Comparison of ENCODE assay signal across 12 cellular contexts in genomic region chr15:85477730-85478129, GRCh38.
DNase-seq lines count a peak whose midpoint lies in the region; ATAC-seq, FAIRE-seq and TF ChIP-seq lines count a peak whose summit lies in the region.
"Had no signal": no experiment of that assay in that cellular context is flagged by ENCODE, and none has a peak within 500 bp of the region (broad histone marks: within the 10 kb centered on the region; RNA-seq: fewer than 3 reads in every experiment).

No MANE protein-coding gene starts in this region.

- H3K27ac Mint-ChIP-seq in H9: peak overlapping the region in 2 of 3 experiments; percentile 21 to 58; a peak in 2 of 7 replicates
- peak overlapping the region; percentile 53 for H3K27ac Mint-ChIP-seq in activated naive CD8-positive, alpha-beta T cell treated with anti-CD3 and anti-CD28 coated beads, Interleukin-2, amount 50 U/mL, for 24 hours

- in situ Hi-C loops in ACHN (cut with HindIII; ENCODE audit: low pct_ligation_motif_present, low pct_unique_long_range_greater_than_20kb, low sequenced_read_pairs): no loop called here

- no peak overlapping the region for H4K5ac ChIP-seq in H9 (ENCODE audit: insufficient read length, low read depth, low read length)

- no peak overlapping the region for H2AK5ac ChIP-seq in H9 (ENCODE audit: insufficient read length, low read length)

- H3K4me3 Mint-ChIP-seq in H9: no peak overlapping the region
- peak overlapping the region; percentile 42 for H3K4me3 Mint-ChIP-seq in activated naive CD8-positive, alpha-beta T cell treated with anti-CD3 and anti-CD28 coated beads, Interleukin-2, amount 50 U/mL, for 24 hours

- no CpG with 5 or more reads among the region's 4 CpGs for WGBS in H9 (ENCODE audit: extremely low coverage, insufficient read length, low lambda C conversion rate)

- H3K23ac ChIP-seq in H9 (ENCODE audit: insufficient read length, low read depth, low read length): no peak overlapping the region

- H3K14ac ChIP-seq in H9 (ENCODE audit: insufficient read depth, low read length): no peak overlapping the region

- H3K79me1 ChIP-seq in H9 (ENCODE audit: insufficient read depth, low read depth, low read length, poor library complexity, severe bottlenecking): peaks cover 3% of the 10 kb centered on the region

- no peak overlapping the region for H3K9ac ChIP-seq in H9 (ENCODE audit: extremely low read depth, insufficient read length, low read length)
- peak overlapping the region; percentile 53 for H3K9ac ChIP-seq in keratinocyte (ENCODE audit: control insufficient read depth, extremely low read depth, insufficient read depth, low read length)
- H3K9ac ChIP-seq: SK-N-SH had no signal

- no peak overlapping the region for H3T11ph ChIP-seq in H9 (ENCODE audit: low read length)

- no peak overlapping the region for H3K4me2 ChIP-seq in H9 (ENCODE audit: insufficient read depth, insufficient read length, low read length)
- H3K4me2 ChIP-seq in keratinocyte (ENCODE audit: control insufficient read depth, extremely low read depth, insufficient read depth, low read depth, low read length): peak overlapping the region; percentile 68
- H3K4me2 ChIP-seq: SK-N-SH had no signal

- DNase-seq in ACHN (peak; percentile 91), H9 (no peak), keratinocyte (ENCODE audit: low read depth, low spot score) (no peak), lower lobe of right lung (no peak), NCI-H187 treated with DMSO at 0.1 percent for 48 hours (lab: John Stamatoyannopoulos, UW) (no peak), RPMI8226 (no peak), NOMO-1 treated with dmso at 0.1 percent for 144 hours (lab: John Stamatoyannopoulos, UW; ENCODE audit: unreplicated experiment) (no peak)
- DNase-seq in activated naive CD8-positive, alpha-beta T cell treated with anti-CD3 and anti-CD28 coated beads, Interleukin-2, amount 50 U/mL, for 24 hours: no peak
- DNase-seq: activated effector memory CD4-positive, alpha-beta T cell treated with Interleukin-2 at 50 U/mL for 16 hours; DMS153; SK-N-SH had no signal

- H2AFZ ChIP-seq in H9 (ENCODE audit: low read length): no peak overlapping the region
- no peak overlapping the region for H2AFZ ChIP-seq in keratinocyte (ENCODE audit: control insufficient read depth, low read length)

- H2BK12ac ChIP-seq in H9 (ENCODE audit: insufficient read length, low read depth, low read length): no peak overlapping the region

- peaks cover 51 to 52% of the 10 kb centered on the region in 2 experiments for H3K4me1 Mint-ChIP-seq in H9
- H3K4me1 Mint-ChIP-seq in activated naive CD8-positive, alpha-beta T cell treated with anti-CD3 and anti-CD28 coated beads, Interleukin-2, amount 50 U/mL, for 24 hours: peaks cover 96% of the 10 kb centered on the region

- H4K91ac ChIP-seq in H9 (ENCODE audit: insufficient read length, low read depth, low read length): no peak overlapping the region

- peak overlapping the region in 1 of 3 experiments; percentile 40 for H3K4me3 ChIP-seq in keratinocyte (ENCODE audit: control insufficient read depth in 2 of 3, extremely low read depth in 1 of 3, insufficient read depth in 2 of 3, low read depth in 1 of 3, low read length in 3 of 3)
- no peak overlapping the region for H3K4me3 ChIP-seq in lower lobe of right lung

- no peak overlapping the region for H2BK120ac ChIP-seq in H9 (ENCODE audit: low read depth, low read length, poor library complexity, severe bottlenecking)

- H3K27ac ChIP-seq in H9 (ENCODE audit: insufficient read length, low read depth, low read length) (no peak overlapping the region), keratinocyte (ENCODE audit: control insufficient read depth, insufficient read depth, low read length) (peak overlapping the region; percentile 89), lower lobe of right lung (no peak overlapping the region)
- H3K27ac ChIP-seq: neutrophil had no signal

- peak; percentile 93 for FAIRE-seq in keratinocyte (lab: Jason Lieb, UNC)

- H3K9me3 Mint-ChIP-seq in H9: no peaks in the 10 kb centered on the region; a peak in 1 of 5 replicates
- H3K9me3 Mint-ChIP-seq in activated naive CD8-positive, alpha-beta T cell treated with anti-CD3 and anti-CD28 coated beads, Interleukin-2, amount 50 U/mL, for 24 hours: no peaks in the 10 kb centered on the region

- no peaks in the 10 kb centered on the region for H3K9me1 ChIP-seq in keratinocyte (ENCODE audit: control insufficient read depth, extremely low read depth, insufficient read depth, low read length)

- H3K4me1 ChIP-seq in H9 (ENCODE audit: insufficient read depth, low read length) (peaks cover 10% of the 10 kb centered on the region), keratinocyte (ENCODE audit: control insufficient read depth, extremely low read depth, insufficient read depth, low read length) (peaks cover 76% of the 10 kb centered on the region), lower lobe of right lung (peaks cover 64% of the 10 kb centered on the region)

- no peak overlapping the region for H2BK15ac ChIP-seq in H9 (ENCODE audit: low read depth, low read length)

- no peaks in the 10 kb centered on the region for H3K27me3 Mint-ChIP-seq in H9 (ENCODE audit: low read depth)
- no peaks in the 10 kb centered on the region for H3K27me3 Mint-ChIP-seq in activated naive CD8-positive, alpha-beta T cell treated with anti-CD3 and anti-CD28 coated beads, Interleukin-2, amount 50 U/mL, for 24 hours

- H2BK5ac ChIP-seq in H9 (ENCODE audit: insufficient read length, low read length): no peak overlapping the region

- TF ChIP-seq CTCF in H9 (conservative IDR thresholded peaks at IDR 0.05) (no peak), keratinocyte (optimal IDR thresholded peaks at IDR 0.05 in 1 of 3, IDR thresholded peaks at IDR 0.05 in 1 of 3, conservative IDR thresholded peaks at IDR 0.05 in 1 of 3; ENCODE audit: extremely low read depth in 1 of 3, insufficient read depth in 2 of 3, low read length in 3 of 3) (peak; percentile 8 to 71 (median 64)), lower lobe of right lung (IDR thresholded peaks at IDR 0.05) (no peak)

- H3K27me3 ChIP-seq in H9 (ENCODE audit: insufficient read depth, low read length) (no peaks in the 10 kb centered on the region), keratinocyte (ENCODE audit: control insufficient read depth, extremely low read depth, insufficient read depth, low read length) (no peaks in the 10 kb centered on the region), lower lobe of right lung (ENCODE audit: low read depth) (no peaks in the 10 kb centered on the region)
- H3K27me3 ChIP-seq: neutrophil had no signal

- no peak overlapping the region for H3K56ac ChIP-seq in H9 (ENCODE audit: insufficient read length, low read depth, low read length)

- no peak for ATAC-seq in activated naive CD8-positive, alpha-beta T cell treated with anti-CD3 and anti-CD28 coated beads, Interleukin-2, amount 50 U/mL, for 24 hours
- no peak for ATAC-seq in lower lobe of right lung

- no peak overlapping the region for H3K18ac ChIP-seq in H9 (ENCODE audit: insufficient read length, low read depth, low read length)

- no peaks in the 10 kb centered on the region for H3K23me2 ChIP-seq in H9 (ENCODE audit: insufficient read length, low read depth, low read length, poor library complexity, severe bottlenecking)

- H4K20me1 ChIP-seq in H9 (ENCODE audit: control insufficient read depth, insufficient read depth, insufficient read length): peaks cover 2% of the 10 kb centered on the region
- no peaks in the 10 kb centered on the region for H4K20me1 ChIP-seq in keratinocyte (ENCODE audit: control insufficient read depth, extremely low read depth, insufficient read depth, low read length)

- H2BK20ac ChIP-seq in H9 (ENCODE audit: low read depth, low read length, poor library complexity, severe bottlenecking): no peak overlapping the region

- no peak overlapping the region for H3K4ac ChIP-seq in H9 (ENCODE audit: low read depth, low read length)

- H3K79me2 ChIP-seq in H9 (ENCODE audit: insufficient read depth, low read length) (no peaks in the 10 kb centered on the region; the same call in 1 of the 2 replicates), keratinocyte (ENCODE audit: control insufficient read depth, insufficient read depth, low read length) (peaks cover 52% of the 10 kb centered on the region)

- H4K8ac ChIP-seq in H9 (replicated peaks; ENCODE audit: insufficient read length, low read depth, low read length): no peak overlapping the region

- H3K9me3 ChIP-seq in H9 (ENCODE audit: control insufficient read depth, low read depth, low read length) (no peaks in the 10 kb centered on the region), keratinocyte (ENCODE audit: control insufficient read depth, low read depth, low read length) (no peaks in the 10 kb centered on the region), lower lobe of right lung (no peaks in the 10 kb centered on the region)
- H3K9me3 ChIP-seq: neutrophil, SK-N-SH had no signal

- dilution Hi-C loops in keratinocyte (cut with MboI; ENCODE audit: extremely low pct_ligation_motif_present, low sequenced_read_pairs): no loop called here

- H3K36me3 ChIP-seq in keratinocyte (ENCODE audit: control insufficient read depth in 2 of 2, extremely low read depth in 1 of 2, insufficient read depth in 2 of 2, low read length in 2 of 2) (no peaks in the 10 kb centered on the region), lower lobe of right lung (no peaks in the 10 kb centered on the region)
- H3K36me3 ChIP-seq: neutrophil had no signal

- no peaks in the 10 kb centered on the region for H3K36me3 Mint-ChIP-seq in H9 (ENCODE audit: insufficient read depth in 1 of 3, low read depth in 3 of 3)
- no peaks in the 10 kb centered on the region for H3K36me3 Mint-ChIP-seq in activated naive CD8-positive, alpha-beta T cell treated with anti-CD3 and anti-CD28 coated beads, Interleukin-2, amount 50 U/mL, for 24 hours (ENCODE audit: low read depth)

- intact Hi-C loops in lower lobe of right lung (cut with DNase I): no loop called here

Comparison
In these comparisons a context has a peak if more than half of its experiments do, and no peak if none do; other contexts are left out.
1. CTCF ChIP-seq: peak in keratinocyte (3 of 3); none in H9 (single experiment) and lower lobe of right lung (single experiment).